In genomic region chr2:210558708-210559107, GRCh38 we compare ENCODE assay signal across 18 cellular contexts. TPM values are rescaled to one million over a fixed set of nuclear protein-coding genes. Genes with fewer than 3 reads are reported as not detected.
A peak's percentile ranks its signal among the peaks of the same experiment; 100 is the strongest.
DNase-seq lines count a peak whose midpoint lies in the region; ATAC-seq and TF ChIP-seq lines count a peak whose summit lies in the region.
"Had no signal": no experiment of that assay in that cellular context is flagged by ENCODE, and none has a peak within 500 bp of the region (broad histone marks: within the 10 kb centered on the region; RNA-seq: fewer than 3 reads in every experiment).

No MANE protein-coding gene starts in this region.

- DNase-seq in GM04504 (ENCODE audit: low read depth) (peak; percentile 3), RKO (ENCODE audit: low spot score) (peak; percentile 22), epithelial cell of proximal tubule (ENCODE audit: low read depth) (peak; percentile 25), non-pigmented ciliary epithelial cell (ENCODE audit: low read depth) (peak; percentile 9), caudate nucleus (lab: John Stamatoyannopoulos, UW) (no peak), A172 (ENCODE audit: low spot score) (no peak)
- DNase-seq: activated gamma-delta T cell; aorta; dorsolateral prefrontal cortex; esophagus squamous epithelium; lower lobe of right lung; naive thymus-derived CD8-positive, alpha-beta T cell; NCI-H1930; stimulated activated CD4-positive, alpha-beta T cell treated with anti-CD3 and anti-CD28 coated beads, Interleukin-1b, Interleukin-23, amount 100 ng/mL, for 48 hours had no signal

- no peak overlapping the region for H3K4me3 ChIP-seq in epithelial cell of proximal tubule (ENCODE audit: low read depth, low read length)
- H3K4me3 ChIP-seq: BLaER1 treated with 17β-estradiol and CSF1 and Interleukin-3, amounts not matched to agents 10 nM and 100 nM; dorsolateral prefrontal cortex; esophagus squamous epithelium; lower lobe of right lung had no signal

- H3K27ac ChIP-seq in caudate nucleus (ENCODE audit: low read depth, low read length), result no peak overlapping the region
- H3K27ac ChIP-seq: BLaER1 treated with 17β-estradiol and CSF1 and Interleukin-3, amounts not matched to agents 10 nM and 100 nM; dorsolateral prefrontal cortex; esophagus squamous epithelium; lower lobe of right lung; RWPE1 had no signal

- ATAC-seq in HG02623 (IDR thresholded peaks at IDR 0.05; ENCODE audit: unreplicated experiment), result no peak
- ATAC-seq: activated CD4-positive, CD25-positive, alpha-beta regulatory T cell treated with anti-CD3 and anti-CD28 coated beads, Interleukin-2, amount 50 U/mL, for 24 hours; lower lobe of right lung; naive thymus-derived CD8-positive, alpha-beta T cell had no signal

- TF ChIP-seq CTCF in epithelial cell of proximal tubule (conservative IDR thresholded peaks at IDR 0.05; ENCODE audit: low read depth, low read length), result no peak

RNA-seq across cellular contexts. Expression of gene CPS1, which starts 2.3 kb away (rescaled TPM):
- 2.2 and 2.8 TPM in 2 replicates for total RNA-seq in epithelial cell of proximal tubule
- 28.8 and 50.7 TPM in 2 replicates for total RNA-seq in A172 (2014; rRNA removed; shearing (Covaris generic))

Comparison
In these comparisons a context has a peak if more than half of its experiments do, and no peak if none do; other contexts are left out.
1. DNase-seq: peak in GM04504 (single experiment), RKO (single experiment), epithelial cell of proximal tubule (single experiment) and non-pigmented ciliary epithelial cell (single experiment); none in caudate nucleus (0 of 61) and A172 (single experiment).